8 cellular contexts compared by ENCODE assay signal in genomic region chr7:101289687-101290086, GRCh38. TPM values are rescaled to one million over a fixed set of nuclear protein-coding genes. Genes with fewer than 3 reads are reported as not detected.
A peak's percentile ranks its signal among the peaks of the same experiment; 100 is the strongest.
DNase-seq lines count a peak whose midpoint lies in the region; ATAC-seq and TF ChIP-seq lines count a peak whose summit lies in the region.
"Not testable (repeated sequence)": the region's sequence is repeated elsewhere in the genome, so short reads cannot be mapped to it uniquely, and the experiment has no call there.

No MANE protein-coding gene starts in this region.

- CTCF ChIA-PET in activated CD8-positive, alpha-beta T cell treated with anti-CD3 and anti-CD28 coated beads for 36 hours (lab: Charles Lee), result interaction anchor here (0.9 to 2.7 kb wide), 15 partner anchors 10 to 750 kb away, joined by 3 to 18 read pairs (median 5); no protein-coding TSS in a partner anchor

- POLR2A ChIA-PET in activated CD8-positive, alpha-beta T cell treated with anti-CD3 and anti-CD28 coated beads for 36 hours (lab: Charles Lee), result not testable (repeated sequence)

- not testable (repeated sequence) for H3K9me3 ChIP-seq in GM23248 (ENCODE audit: low read depth); heart right ventricle

- H3K4me2 ChIP-seq in GM23248 (ENCODE audit: unreplicated experiment), result not testable (repeated sequence)

- not testable (repeated sequence) for TF ChIP-seq CTCF in GM12865 (IDR thresholded peaks at IDR 0.05; ENCODE audit: insufficient read depth, low read depth, low read length, missing control alignments); activated CD8-positive, alpha-beta T cell treated with anti-CD3 and anti-CD28 coated beads for 36 hours (IDR thresholded peaks at IDR 0.05); heart right ventricle (IDR thresholded peaks at IDR 0.05)

- not testable (repeated sequence) for H3K27ac ChIP-seq in GM23248, heart right ventricle

- not testable (repeated sequence) for H3K9ac ChIP-seq in GM23248

- H3K9me2 ChIP-seq in GM23248 (ENCODE audit: insufficient read depth), result not testable (repeated sequence)

- not testable (repeated sequence) for H3K9me3 Mint-ChIP-seq in activated CD8-positive, alpha-beta T cell treated with anti-CD3 and anti-CD28 coated beads for 36 hours; stimulated activated memory B cell treated with anti-CD40 and anti-IgM and Interleukin-4, amounts not matched to agents 10 μg/mL and 1 μg/mL and 100 μg/mL, for 72 hours

- H3K79me2 ChIP-seq in GM23248 (ENCODE audit: insufficient read depth), result not testable (repeated sequence)

- peaks cover 13% of the 10 kb centered on the region for H3K27me3 Mint-ChIP-seq in activated CD8-positive, alpha-beta T cell treated with anti-CD3 and anti-CD28 coated beads for 36 hours
- H3K27me3 Mint-ChIP-seq in stimulated activated memory B cell treated with anti-CD40 and anti-IgM and Interleukin-4, amounts not matched to agents 10 μg/mL and 1 μg/mL and 100 μg/mL, for 72 hours, result peaks cover 31% of the 10 kb centered on the region

- peaks cover 20% of the 10 kb centered on the region for H3K4me1 Mint-ChIP-seq in activated CD8-positive, alpha-beta T cell treated with anti-CD3 and anti-CD28 coated beads for 36 hours (ENCODE audit: low read depth)
- H3K4me1 Mint-ChIP-seq in stimulated activated memory B cell treated with anti-CD40 and anti-IgM and Interleukin-4, amounts not matched to agents 10 μg/mL and 1 μg/mL and 100 μg/mL, for 72 hours, result peaks cover 22% of the 10 kb centered on the region

- H3K36me3 ChIP-seq in GM23248 (ENCODE audit: low read depth); heart right ventricle: not testable (repeated sequence)

- 34 to 42% methylated on average over 4 of the region's 4 CpGs for WGBS in GM23248 (ENCODE audit: low coverage in 1 of 2, low lambda C conversion rate in 2 of 2, missing lambda C conversion rate in 2 of 2), 2 experiments
- WGBS in heart right ventricle, 2 donors, result 42 to 59% methylated on average over 4 of the region's 4 CpGs

- H3K4me3 ChIP-seq in GM12865 (ENCODE audit: low read depth, low read length); GM23248; heart right ventricle: not testable (repeated sequence)

- peak; percentile 89 for ATAC-seq in GM19043 (IDR thresholded peaks at IDR 0.05; ENCODE audit: low read depth, unreplicated experiment)
- ATAC-seq in HG03354 (IDR thresholded peaks at IDR 0.05; ENCODE audit: poor library complexity, severe bottlenecking, unreplicated experiment), result peak; percentile 72
- ATAC-seq in activated CD8-positive, alpha-beta T cell treated with anti-CD3 and anti-CD28 coated beads for 36 hours, result peak; percentile 93
- ATAC-seq in heart right ventricle, result peak in 6 of 8 donors; percentile 36 to 79 (median 47)
- peak; percentile 87 for ATAC-seq in stimulated activated memory B cell treated with anti-CD40 and anti-IgM and Interleukin-4, amounts not matched to agents 10 μg/mL and 1 μg/mL and 100 μg/mL, for 72 hours

- peak overlapping the region; percentile 37 for H3K27ac Mint-ChIP-seq in activated CD8-positive, alpha-beta T cell treated with anti-CD3 and anti-CD28 coated beads for 36 hours
- not testable (repeated sequence) for H3K27ac Mint-ChIP-seq in stimulated activated memory B cell treated with anti-CD40 and anti-IgM and Interleukin-4, amounts not matched to agents 10 μg/mL and 1 μg/mL and 100 μg/mL, for 72 hours

- H3F3A ChIP-seq in GM23248 (ENCODE audit: insufficient read depth), result not testable (repeated sequence)

- DNase-seq in GM12865 (ENCODE audit: low read depth) (peak; percentile 51), GM23248 (peak; percentile 20), NCI-H226 (peak; percentile 14)
- DNase-seq in activated CD8-positive, alpha-beta T cell treated with anti-CD3 and anti-CD28 coated beads for 36 hours, result peak; percentile 41
- not testable (repeated sequence) for DNase-seq in heart right ventricle

- in situ Hi-C loops in GM23248 (cut with MboI), result loop anchor here (10.0 kb wide), 1 partner anchor 145 kb away; no protein-coding TSS in a partner anchor

- not testable (repeated sequence) for H3K4me1 ChIP-seq in GM23248 (ENCODE audit: insufficient read depth); heart right ventricle

- H3K36me3 Mint-ChIP-seq in activated CD8-positive, alpha-beta T cell treated with anti-CD3 and anti-CD28 coated beads for 36 hours (ENCODE audit: low read depth); stimulated activated memory B cell treated with anti-CD40 and anti-IgM and Interleukin-4, amounts not matched to agents 10 μg/mL and 1 μg/mL and 100 μg/mL, for 72 hours: not testable (repeated sequence)

- H3K27me3 ChIP-seq in GM23248 (replicated peaks; ENCODE audit: insufficient read depth) (peaks cover 50% of the 10 kb centered on the region), heart right ventricle (peaks cover 0 to 60% (median 43%) of the 10 kb centered on the region in 7 donors)

- not testable (repeated sequence) for H4K20me1 ChIP-seq in GM23248 (ENCODE audit: insufficient read depth)

- H2AFZ ChIP-seq in GM23248, result not testable (repeated sequence)

- intact Hi-C loops in activated CD8-positive, alpha-beta T cell treated with anti-CD3 and anti-CD28 coated beads for 36 hours (cut with micrococcal nuclease), result loop anchor here (10.0 kb wide), 2 partner anchors 55 to 145 kb away; partner anchors contain the start of gene CLDN15
- intact Hi-C loops in heart right ventricle (cut with DNase I), result loop anchor here in 4 of 10 donors (10.0 kb wide), 3 partner anchors 95 to 395 kb away; partner anchors contain the start of gene ACHE (in 1 of the 4)

- not testable (repeated sequence) for H3K4me3 Mint-ChIP-seq in activated CD8-positive, alpha-beta T cell treated with anti-CD3 and anti-CD28 coated beads for 36 hours
- peak overlapping the region; percentile 13 for H3K4me3 Mint-ChIP-seq in stimulated activated memory B cell treated with anti-CD40 and anti-IgM and Interleukin-4, amounts not matched to agents 10 μg/mL and 1 μg/mL and 100 μg/mL, for 72 hours

RNA-seq across cellular contexts. Expression of gene IFT22, which starts 31.9 kb away (rescaled TPM):
- total RNA-seq in GM23248 (2014; rRNA removed; shearing (Covaris generic)), result 40.1 and 51.9 TPM in 2 replicates
- 52.1 and 59.8 TPM in 2 replicates for polyA plus RNA-seq in GM23248 (2016; fragmentation: Nextera tagmentation; extraction: Ambion mirVana)
- total RNA-seq in activated CD8-positive, alpha-beta T cell treated with anti-CD3 and anti-CD28 coated beads for 36 hours, result 1 to 10 TPM; 3.8 to 5.1 TPM
- 10 to 100 TPM; 19.9 to 44.1 (median 32.5) TPM for total RNA-seq in heart right ventricle
- 10 to 100 TPM; 11.3 to 37.9 TPM for polyA plus RNA-seq in heart right ventricle

RNA-seq across cellular contexts. Expression of gene FIS1, which starts 44.8 kb away (rescaled TPM):
- 169 and 193 TPM in 2 replicates for total RNA-seq in GM23248 (2014; rRNA removed; shearing (Covaris generic))
- polyA plus RNA-seq in GM23248 (2016; fragmentation: Nextera tagmentation; extraction: Ambion mirVana) (235 and 237 TPM in 2 replicates), heart right ventricle (100 to 1,000 TPM; 147 to 439 TPM)
- 10 to 100 TPM; 86.5 to 96.8 TPM for total RNA-seq in activated CD8-positive, alpha-beta T cell treated with anti-CD3 and anti-CD28 coated beads for 36 hours
- 100 to 1,000 TPM; 251 to 350 (median 292) TPM for total RNA-seq in heart right ventricle

RNA-seq across cellular contexts. Expression of gene CLDN15, which starts 52.1 kb away (rescaled TPM):
- 2.9 and 5.0 TPM in 2 replicates for total RNA-seq in GM23248 (2014; rRNA removed; shearing (Covaris generic))
- polyA plus RNA-seq in GM23248 (2016; fragmentation: Nextera tagmentation; extraction: Ambion mirVana), result 0.81 and 1.4 TPM in 2 replicates
- total RNA-seq in activated CD8-positive, alpha-beta T cell treated with anti-CD3 and anti-CD28 coated beads for 36 hours, result 10 to 100 TPM; 14.2 to 15.8 TPM
- 1 to 10 TPM; 1.2 to 3.3 (median 1.7) TPM for total RNA-seq in heart right ventricle
- 1 to 10 TPM; 3.8 to 5.4 TPM for polyA plus RNA-seq in heart right ventricle
